1 cellular context compared by ENCODE assay signal in genomic region chr20:25195014-25195961, GRCh38.
A peak's percentile ranks its signal among the peaks of the same experiment; 100 is the strongest.
TF ChIP-seq lines count a peak whose summit lies in the region.

Gene ENTPD6, plus strand, starts transcription at chr20:25195712. Its CDS starts 10,825 bp downstream, at chr20:25206537.

TF ChIP-seq in K562, 482 proteins besides CTCF, POLR2A, EP300 and RAD21 (continued from another document and continues in another):
- TF ChIP-seq FOXO4 (CRISPR knock-in tag; IDR thresholded peaks at IDR 0.05) (no peak), ZNF24 (IDR thresholded peaks at IDR 0.05) (no peak), FOXA3 (CRISPR knock-in tag; conservative IDR thresholded peaks at IDR 0.05 in 1 of 2, IDR thresholded peaks at IDR 0.05 in 1 of 2) (0 out of 4 replicates have a peak, but pooled peaks of 1 of the 2 experiments have one; percentile 24), EGR1 (conservative IDR thresholded peaks at IDR 0.05) (peak; percentile 85), NR4A1 (CRISPR knock-in tag; IDR thresholded peaks at IDR 0.05) (no peak), NR4A1 (tag; IDR thresholded peaks at IDR 0.05) (no peak), HCFC1 (IDR thresholded peaks at IDR 0.05; ENCODE audit: low read depth, low read length) (no peak; the same call in 1 of the 2 replicates), ETS1 (conservative IDR thresholded peaks at IDR 0.05; ENCODE audit: control insufficient read depth, low read depth, low read length) (no peak), ZFP30 (CRISPR knock-in tag; IDR thresholded peaks at IDR 0.05; ENCODE audit: borderline replicate concordance) (no peak), MAZ (CRISPR knock-in tag; conservative IDR thresholded peaks at IDR 0.05 in 1 of 2, IDR thresholded peaks at IDR 0.05 in 1 of 2) (peak; percentile 50 to 95), MECOM (CRISPR knock-in tag; IDR thresholded peaks at IDR 0.05) (no peak), MYC (IDR thresholded peaks at IDR 0.05; ENCODE audit: low read depth, low read length) (peak; percentile 77), MYC (CRISPR knock-in tag; IDR thresholded peaks at IDR 0.05; ENCODE audit: borderline replicate concordance, low read depth) (no peak), VEZF1 (CRISPR knock-in tag; IDR thresholded peaks at IDR 0.05) (peak; percentile 100), USF2 (CRISPR knock-in tag; IDR thresholded peaks at IDR 0.05) (0 out of 2 replicates have a peak, but pooled peaks have one; percentile 41), HMGN3 (IDR thresholded peaks at IDR 0.05; ENCODE audit: borderline replicate concordance, extremely low read depth, insufficient read length, low read depth, low read length) (peak; percentile 68), PRDM10 (IDR thresholded peaks at IDR 0.05; ENCODE audit: partially characterized antibody) (no peak), FOS (IDR thresholded peaks at IDR 0.05; ENCODE audit: extremely low read depth, insufficient read length) (no peak), BHLHE40 (IDR thresholded peaks at IDR 0.05; ENCODE audit: low read length) (peak; percentile 85), HMG20A (CRISPR knock-in tag; conservative IDR thresholded peaks at IDR 0.05) (no peak), ZNF212 (CRISPR knock-in tag; IDR thresholded peaks at IDR 0.05) (no peak), CREM (IDR thresholded peaks at IDR 0.05; ENCODE audit: low read depth) (peak; percentile 83), ZBTB17 (CRISPR knock-in tag; IDR thresholded peaks at IDR 0.05) (no peak), PREB (CRISPR knock-in tag; IDR thresholded peaks at IDR 0.05) (no peak), CTCFL (IDR thresholded peaks at IDR 0.05; ENCODE audit: borderline replicate concordance, insufficient read depth, low read depth, low read length, poor library complexity, severe bottlenecking) (peak; percentile 83), HBP1 (CRISPR knock-in tag; IDR thresholded peaks at IDR 0.05) (no peak), MIER1 (IDR thresholded peaks at IDR 0.05; ENCODE audit: low read depth) (no peak), POLR2G (IDR thresholded peaks at IDR 0.05; ENCODE audit: low read depth, low read length) (peak; percentile 80), ZNF512 (tag; IDR thresholded peaks at IDR 0.05) (no peak), ETV5 (CRISPR knock-in tag; IDR thresholded peaks at IDR 0.05; ENCODE audit: low read depth) (peak; percentile 36; the same call in 1 of the 2 replicates), ZNF407 (IDR thresholded peaks at IDR 0.05; ENCODE audit: low read depth) (peak; percentile 68; the same call in 1 of the 2 replicates), TCF7 (IDR thresholded peaks at IDR 0.05; ENCODE audit: borderline replicate concordance) (no peak)
